Comparison of ENCODE assay signal across 9 cellular contexts in the genomic region with DNA sequence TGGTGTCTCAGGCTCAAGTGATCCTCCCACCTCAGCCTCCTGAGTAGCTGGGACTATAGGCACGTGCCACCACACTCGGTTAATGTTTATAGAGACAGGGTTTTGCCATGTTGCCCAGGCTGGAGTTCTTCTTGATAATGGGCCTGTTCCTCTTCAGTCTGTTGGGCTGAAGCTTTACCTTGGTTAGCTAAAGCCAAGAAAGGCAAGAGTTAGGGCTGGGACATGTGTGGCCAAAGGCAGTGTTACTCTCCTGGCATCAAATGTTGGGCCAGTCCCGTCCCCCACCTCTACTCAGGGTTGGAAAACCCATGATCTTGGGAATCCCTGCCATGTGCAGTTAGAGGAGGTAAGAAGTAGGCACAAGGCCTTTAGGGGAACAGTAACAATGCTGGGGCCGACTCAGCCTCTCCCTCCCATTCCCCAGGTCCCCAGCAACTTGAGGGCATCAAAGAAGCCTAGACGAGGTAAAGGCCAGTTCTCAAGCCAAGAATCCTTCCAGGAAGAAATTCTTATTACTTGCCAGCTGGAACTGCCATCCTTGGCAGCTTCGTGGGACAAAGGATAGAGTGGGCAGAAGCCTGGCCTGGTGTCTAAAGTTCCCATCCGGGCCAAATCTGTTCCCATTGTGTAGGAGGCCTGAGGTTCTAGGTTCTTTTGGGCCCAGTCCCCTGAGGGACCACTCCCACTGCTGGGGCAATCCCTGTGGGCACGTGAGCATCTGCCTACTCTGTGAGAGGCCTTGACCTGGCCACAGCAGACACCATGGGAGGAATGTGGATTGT. TPM values are rescaled to one million over a fixed set of nuclear protein-coding genes. Genes with fewer than 3 reads are reported as not detected.
DNase-seq lines count a peak whose midpoint lies in the region; ATAC-seq and TF ChIP-seq lines count a peak whose summit lies in the region.
"Had no signal": no experiment of that assay in that cellular context is flagged by ENCODE, and none has a peak within 500 bp of the region (broad histone marks: within the 10 kb centered on the region; RNA-seq: fewer than 3 reads in every experiment).

No MANE protein-coding gene starts in this region.

- DNase-seq in chondrocyte (ENCODE audit: low spot score) (peak; percentile 56), trophoblast cell (peak; percentile 66 to 81), natural killer cell (no peak), G401 (ENCODE audit: low spot score) (no peak)
- DNase-seq in activated effector memory CD4-positive, alpha-beta T cell treated with Interleukin-2 at 50 U/mL for 16 hours: no peak
- DNase-seq: NCI-H748 treated with DMSO at 0.1 percent for 48 hours had no signal

- in situ Hi-C loops in G401 (cut with HindIII; ENCODE audit: low sequenced_read_pairs): no loop called here

- no peak overlapping the region for H2AFZ ChIP-seq in trophoblast cell (ENCODE audit: insufficient read depth, low read length, poor library complexity)

- no CpG with 5 or more reads among the region's 8 CpGs for WGBS in trophoblast cell (ENCODE audit: extremely low coverage, insufficient coverage, insufficient read length)

- peaks cover 13 to 37% (median 31%) of the 10 kb centered on the region in 11 experiments for H3K36me3 ChIP-seq in BLaER1 treated with 17β-estradiol and CSF1 and Interleukin-3, amounts not matched to agents 10 nM and 100 nM
- H3K36me3 ChIP-seq in HUES48 (ENCODE audit: control insufficient read depth, insufficient read depth, low read length) (peaks cover 15% of the 10 kb centered on the region), trophoblast cell (ENCODE audit: control insufficient read depth in 1 of 2, insufficient read depth in 2 of 2, low read length in 2 of 2) (peaks cover 7 to 10% of the 10 kb centered on the region in 2 experiments)

- peaks cover 0 to 8% (median 0%) of the 10 kb centered on the region in 11 experiments; a peak in 1 of 22 replicates for H3K9me3 ChIP-seq in BLaER1 treated with 17β-estradiol and CSF1 and Interleukin-3, amounts not matched to agents 10 nM and 100 nM (replicated peaks in 1 of 11)
- H3K9me3 ChIP-seq in HUES48 (ENCODE audit: control insufficient read depth, insufficient read depth, low read length): no peaks in the 10 kb centered on the region
- H3K9me3 ChIP-seq in trophoblast cell (ENCODE audit: insufficient read depth, low read depth, low read length): peaks cover 3% of the 10 kb centered on the region

- no peaks in the 10 kb centered on the region for H3K9me3 Mint-ChIP-seq in chondrocyte (ENCODE audit: low read depth)
- no peaks in the 10 kb centered on the region for H3K9me3 Mint-ChIP-seq in natural killer cell

- H3K14ac ChIP-seq in trophoblast cell (ENCODE audit: low read length): no peak overlapping the region

- peaks cover 0 to 16% (median 0%) of the 10 kb centered on the region in 11 experiments; a peak in 5 of 22 replicates for H3K27me3 ChIP-seq in BLaER1 treated with 17β-estradiol and CSF1 and Interleukin-3, amounts not matched to agents 10 nM and 100 nM
- peaks cover 23% of the 10 kb centered on the region for H3K27me3 ChIP-seq in HUES48 (ENCODE audit: control insufficient read depth, insufficient read depth, low read length)
- no peaks in the 10 kb centered on the region for H3K27me3 ChIP-seq in trophoblast cell (ENCODE audit: insufficient read depth, low read length)

- H3K4me3 ChIP-seq in BLaER1 treated with 17β-estradiol and CSF1 and Interleukin-3, amounts not matched to agents 10 nM and 100 nM: no peak overlapping the region
- H3K4me3 ChIP-seq in HUES48 (ENCODE audit: low read depth, low read length) (no peak overlapping the region), trophoblast cell (ENCODE audit: low read depth, low read length) (no peak overlapping the region)

- ATAC-seq in natural killer cell: no peak
- ATAC-seq in GM21515 (IDR thresholded peaks at IDR 0.05; ENCODE audit: unreplicated experiment): no peak

- no peaks in the 10 kb centered on the region for H3K79me2 ChIP-seq in trophoblast cell (ENCODE audit: control insufficient read depth, insufficient read depth, low read length, poor library complexity)

- intact Hi-C loops in natural killer cell (cut with micrococcal nuclease): no loop called here

- H2BK12ac ChIP-seq in trophoblast cell (ENCODE audit: low read length): no peak overlapping the region

- H3K4me3 Mint-ChIP-seq in chondrocyte (ENCODE audit: unreplicated experiment): no peak overlapping the region
- H3K4me3 Mint-ChIP-seq in natural killer cell: no peak overlapping the region

- H3K9ac ChIP-seq in BLaER1 treated with 17β-estradiol and CSF1 and Interleukin-3, amounts not matched to agents 10 nM and 100 nM: no peak overlapping the region
- H3K9ac ChIP-seq in HUES48 (ENCODE audit: low read depth, low read length) (no peak overlapping the region), trophoblast cell (ENCODE audit: low read length) (no peak overlapping the region)

- H3K27ac Mint-ChIP-seq in chondrocyte (ENCODE audit: unreplicated experiment) (peak overlapping the region; percentile 65), natural killer cell (no peak overlapping the region)

- no peak overlapping the region for H4K8ac ChIP-seq in trophoblast cell (ENCODE audit: low read depth, low read length)

- H3K4me1 ChIP-seq in BLaER1 treated with 17β-estradiol and CSF1 and Interleukin-3, amounts not matched to agents 10 nM and 100 nM: peaks cover 24 to 38% (median 32%) of the 10 kb centered on the region in 10 experiments
- H3K4me1 ChIP-seq in HUES48 (ENCODE audit: control insufficient read depth, insufficient read depth, low read length) (peaks cover 5% of the 10 kb centered on the region), trophoblast cell (ENCODE audit: control insufficient read depth in 1 of 2, insufficient read depth in 2 of 2, low read length in 2 of 2) (peaks cover 7 to 9% of the 10 kb centered on the region in 2 experiments)

- H3K79me1 ChIP-seq in trophoblast cell (ENCODE audit: low read length): peaks cover 3% of the 10 kb centered on the region

- TF ChIP-seq CTCF in chondrocyte (IDR thresholded peaks at IDR 0.05) (no peak), natural killer cell (IDR thresholded peaks at IDR 0.05) (no peak)

- H3K4me1 Mint-ChIP-seq in chondrocyte (ENCODE audit: low read depth) (peaks cover 24% of the 10 kb centered on the region), natural killer cell (peaks cover 8 to 22% of the 10 kb centered on the region in 2 donors)

- no peak overlapping the region for H2BK120ac ChIP-seq in trophoblast cell (ENCODE audit: insufficient read depth, low read length, poor library complexity)

- H3K36me3 Mint-ChIP-seq in chondrocyte (ENCODE audit: low read depth): peaks cover 19% of the 10 kb centered on the region
- no peaks in the 10 kb centered on the region for H3K36me3 Mint-ChIP-seq in natural killer cell

- no peak overlapping the region for H3K27ac ChIP-seq in BLaER1 treated with 17β-estradiol and CSF1 and Interleukin-3, amounts not matched to agents 10 nM and 100 nM
- peak overlapping the region; percentile 5 for H3K27ac ChIP-seq in HUES48 (ENCODE audit: low read depth, low read length)
- no peak overlapping the region for H3K27ac ChIP-seq in trophoblast cell (ENCODE audit: low read depth, low read length)

- no peak overlapping the region for H2AK5ac ChIP-seq in trophoblast cell (ENCODE audit: low read length)

- peak overlapping the region; percentile 49 for H3K23ac ChIP-seq in trophoblast cell (ENCODE audit: low read length)

- H4K91ac ChIP-seq in trophoblast cell (ENCODE audit: low read depth, low read length): no peak overlapping the region

- peaks cover 36 to 62% (median 55%) of the 10 kb centered on the region in 11 experiments for H4K20me1 ChIP-seq in BLaER1 treated with 17β-estradiol and CSF1 and Interleukin-3, amounts not matched to agents 10 nM and 100 nM

- H3K4ac ChIP-seq in trophoblast cell (ENCODE audit: low read depth, low read length): no peak overlapping the region

- no peaks in the 10 kb centered on the region for H3K27me3 Mint-ChIP-seq in chondrocyte (ENCODE audit: low read depth)
- H3K27me3 Mint-ChIP-seq in natural killer cell (ENCODE audit: low read depth in 2 of 2): no peaks in the 10 kb centered on the region

- no peak overlapping the region for H4K12ac ChIP-seq in trophoblast cell (ENCODE audit: low read depth, low read length)

- H3K4me2 ChIP-seq in BLaER1 treated with 17β-estradiol and CSF1 and Interleukin-3, amounts not matched to agents 10 nM and 100 nM: peak overlapping the region in 9 of 11 experiments; percentile 34 to 98 (median 97); a peak in 10 of 22 replicates
- H3K4me2 ChIP-seq in trophoblast cell (ENCODE audit: low read length): no peak overlapping the region

- H2BK5ac ChIP-seq in trophoblast cell (ENCODE audit: low read depth, low read length, poor library complexity): no peak overlapping the region

- H3K18ac ChIP-seq in trophoblast cell (ENCODE audit: low read length): no peak overlapping the region

RNA-seq across cellular contexts. Expression of gene EGR1, which starts 4.5 kb away (rescaled TPM):
- total RNA-seq in chondrocyte: 47.6 to 103 TPM (median 82.5 TPM) in 3 replicates
- polyA plus RNA-seq in trophoblast cell (2013): 12.2 and 12.9 TPM in 2 replicates
- 100 to 1,000 TPM in 1 of 3 donors, 10 to 100 TPM in 2; 52.1 to 137 (median 84.8) TPM for total RNA-seq in natural killer cell
- 0.62 and 4.0 TPM in 2 replicates for total RNA-seq in G401 (2014; rRNA removed; shearing (Covaris generic))

RNA-seq across cellular contexts. Expression of gene REEP2, which starts 30.9 kb away (rescaled TPM):
- total RNA-seq in chondrocyte (30.2 to 35.1 TPM (median 34.6 TPM) in 3 replicates), natural killer cell (under 1 TPM; 0.28 to 0.79 (median 0.66) TPM)
- 0.51 and 0.57 TPM in 2 replicates for polyA plus RNA-seq in trophoblast cell (2013)
- total RNA-seq in G401 (2014; rRNA removed; shearing (Covaris generic)): 23.9 and 35.9 TPM in 2 replicates

Comparison
In these comparisons a context has a peak if more than half of its experiments do, and no peak if none do; other contexts are left out.
1. DNase-seq: peak in chondrocyte (single experiment) and trophoblast cell (2 of 2); none in natural killer cell (single experiment), G401 (single experiment) and activated effector memory CD4-positive, alpha-beta T cell treated with Interleukin-2 at 50 U/mL for 16 hours (single experiment).
2. RNA of gene REEP2, which starts 30.9 kb away (total RNA-seq): 23.9 to 35.9 TPM in G401 and 30.2 to 35.1 TPM in chondrocyte; 0.28 to 0.79 TPM in natural killer cell; every median in the first group is over 10 times any median in the second.